Comparison of ENCODE assay signal across 10 cellular contexts in genomic region chr22:46088541-46089311, GRCh38.
DNase-seq lines count a peak whose midpoint lies in the region; ATAC-seq and TF ChIP-seq lines count a peak whose summit lies in the region.
"Had no signal": no experiment of that assay in that cellular context is flagged by ENCODE, and none has a peak within 500 bp of the region (broad histone marks: within the 10 kb centered on the region; RNA-seq: fewer than 3 reads in every experiment).

No MANE protein-coding gene starts in this region.

- H3K9me3 ChIP-seq in ascending aorta (no peaks in the 10 kb centered on the region), psoas muscle (no peaks in the 10 kb centered on the region)

- no peaks in the 10 kb centered on the region for H3K27me3 ChIP-seq in BJ (ENCODE audit: control insufficient read depth, insufficient read depth, low read length)
- H3K27me3 ChIP-seq in ascending aorta: no peaks in the 10 kb centered on the region
- no peaks in the 10 kb centered on the region for H3K27me3 ChIP-seq in psoas muscle (ENCODE audit: insufficient read depth in 3 of 3, low read length in 2 of 3)

- POLR2A ChIA-PET in BJ (lab: Charles Lee): interaction anchor here (0.7 to 1.4 kb wide), 3 partner anchors 15 to 91 kb away, joined by 4 to 5 read pairs (median 5); no protein-coding TSS in a partner anchor

- intact Hi-C loops in ascending aorta (cut with DNase I) (loop anchor here (1.0 kb wide), 1 partner anchor 16 kb away; no protein-coding TSS in a partner anchor), Right ventricle myocardium superior (cut with DNase I) (no loop called here), psoas muscle (cut with DNase I) (no loop called here)

- TF ChIP-seq CTCF in BJ (IDR thresholded peaks at IDR 0.05; ENCODE audit: insufficient read depth, low read depth, low read length) (no peak), ascending aorta (IDR thresholded peaks at IDR 0.05) (no peak), psoas muscle (IDR thresholded peaks at IDR 0.05) (no peak)

- peak overlapping the region; percentile 37 for H3K4me3 ChIP-seq in BJ (ENCODE audit: low read depth, low read length)
- peak overlapping the region; percentile 32 to 40 for H3K4me3 ChIP-seq in ascending aorta
- peak overlapping the region; percentile 48 for H3K4me3 ChIP-seq in psoas muscle

- H3K27ac ChIP-seq in ascending aorta (peak overlapping the region; percentile 96 to 100), psoas muscle (peak overlapping the region; percentile 98)

- peak; percentile 25 for ATAC-seq in Right ventricle myocardium superior (ENCODE audit: poor library complexity)
- peak; percentile 26 to 57 (median 48) for ATAC-seq in psoas muscle
- ATAC-seq: stimulated activated effector memory CD8-positive, alpha-beta T cell treated with anti-CD3 and anti-CD28 coated beads, Interleukin-12 subunit alpha, Interleukin-12 subunit beta, amount 100 ng/mL, for 72 hours had no signal

- CTCF ChIA-PET in BJ (lab: Yijun Ruan, JAX): interaction anchor here (0.8 to 3.1 kb wide), 7 partner anchors 26 to 83 kb away, joined by 3 to 13 read pairs (median 4); no protein-coding TSS in a partner anchor

- peaks cover 44 to 97% of the 10 kb centered on the region in 2 donors for H3K4me1 ChIP-seq in ascending aorta
- peaks cover 98% of the 10 kb centered on the region for H3K4me1 ChIP-seq in psoas muscle

- 4 to 15% (median 8%) methylated on average over 25 of the region's 25 CpGs for WGBS in psoas muscle, 3 donors

- DNase-seq in BJ (ENCODE audit: low read depth) (no peak), ascending aorta (ENCODE audit: low spot score in 2 of 2) (peak in 1 of 2 donors; percentile 91), Right ventricle myocardium superior (peak; percentile 74), psoas muscle (peak; percentile 74 to 88), NCI-H187 (lab: John Stamatoyannopoulos, UW) (no peak), NCI-H1092 treated with DMSO at 0.1 percent for 48 hours (lab: John Stamatoyannopoulos, UW) (no peak), hippocampal formation (lab: John Stamatoyannopoulos, UW) (no peak)
- no peak for DNase-seq in activated CD8-positive, alpha-beta memory T cell treated with anti-CD3 and anti-CD28 coated beads, Interleukin-2, amount 50 U/mL, for 48 hours
- DNase-seq: activated B cell treated with CpG ODN at 0.5 μM for 24 hours had no signal

- H3K36me3 ChIP-seq in BJ (ENCODE audit: control insufficient read depth, insufficient read depth, low read length): peaks cover 60% of the 10 kb centered on the region
- peaks cover 8 to 42% of the 10 kb centered on the region in 2 donors for H3K36me3 ChIP-seq in ascending aorta
- H3K36me3 ChIP-seq in psoas muscle (ENCODE audit: insufficient read depth in 1 of 2, low read depth in 1 of 2): peaks cover 0 to 22% of the 10 kb centered on the region in 2 donors

Comparison
In these comparisons a context has a peak if more than half of its experiments do, and no peak if none do; other contexts are left out.
1. DNase-seq: peak in Right ventricle myocardium superior (single experiment) and psoas muscle (2 of 2); none in BJ (single experiment), NCI-H187 (0 of 2), NCI-H1092 treated with DMSO at 0.1 percent for 48 hours (single experiment), activated CD8-positive, alpha-beta memory T cell treated with anti-CD3 and anti-CD28 coated beads, Interleukin-2, amount 50 U/mL, for 48 hours (single experiment) and hippocampal formation (0 of 2).
2. Peak in every context shown above with its lines, with median percentiles within 50 percentile points of each other: H3K4me3 ChIP-seq.